In genomic region chr17:17347956-17348871, GRCh38 we compare ENCODE assay signal across 22 cellular contexts.
"Had no signal": no experiment of that assay in that cellular context is flagged by ENCODE, and none has a peak within 500 bp of the region (broad histone marks: within the 10 kb centered on the region; RNA-seq: fewer than 3 reads in every experiment).

No MANE protein-coding gene starts in this region.

- ATAC-seq: activated CD8-positive, alpha-beta T cell treated with anti-CD3 and anti-CD28 coated beads for 36 hours; activated T-helper 17 cell treated with anti-CD3 and anti-CD28 coated beads, Interleukin-2, amount 50 U/mL, for 72 hours; foreskin keratinocyte; naive thymus-derived CD4-positive, alpha-beta T cell had no signal

- H3K4me1 ChIP-seq: foreskin keratinocyte, thyroid gland had no signal

- H3K9me3 ChIP-seq: left ventricle myocardium inferior, ovary, thyroid gland had no signal

- H3K27ac ChIP-seq: foreskin keratinocyte, hepatocyte, left ventricle myocardium inferior, ovary, thyroid gland, WERI-Rb-1 had no signal

- H3K4me2 ChIP-seq: hepatocyte had no signal

- H3K27me3 ChIP-seq: hepatocyte, ovary, thyroid gland had no signal

- H3K36me3 ChIP-seq: left ventricle myocardium inferior, ovary, thyroid gland, WERI-Rb-1 had no signal

- H2AFZ ChIP-seq: hepatocyte had no signal

- H3K4me3 ChIP-seq: hepatocyte, left ventricle myocardium inferior, ovary, thyroid gland had no signal

- DNase-seq: activated CD4-positive, alpha-beta T cell treated with anti-CD3 and anti-CD28 coated beads, Interleukin-2, amount 10 ng/mL, durations not matched to agents 7 days and 5 days; activated CD4-positive, CD25-positive, alpha-beta regulatory T cell treated with anti-CD3 and anti-CD28 coated beads, Interleukin-2, amount 50 U/mL, for 72 hours; activated CD8-positive, alpha-beta T cell treated with anti-CD3 and anti-CD28 coated beads for 36 hours; activated naive CD4-positive, alpha-beta T cell treated with Interleukin-2 at 50 U/mL for 16 hours; activated T-cell treated with anti-CD3 and anti-CD28 coated beads, Interleukin-2, amount 50 U/mL, for 24 hours; amygdala; cerebellar nuclear complex; effector CD4-positive, alpha-beta T cell; foreskin keratinocyte; immature natural killer cell; left ventricle myocardium inferior; naive thymus-derived CD4-positive, alpha-beta T cell; stimulated activated CD4-positive, alpha-beta T cell treated with anti-CD3 and anti-CD28 coated beads, Interleukin-4, amount 100 ng/mL, for 1 hour; stimulated activated naive CD4-positive, alpha-beta T cell treated with Interleukin-2 at 50 U/mL for 16 hours; T-helper 1 cell; thyroid gland; WERI-Rb-1 had no signal

- FAIRE-seq: bronchial epithelial cell, TTC549 had no signal
